In the genomic region with DNA sequence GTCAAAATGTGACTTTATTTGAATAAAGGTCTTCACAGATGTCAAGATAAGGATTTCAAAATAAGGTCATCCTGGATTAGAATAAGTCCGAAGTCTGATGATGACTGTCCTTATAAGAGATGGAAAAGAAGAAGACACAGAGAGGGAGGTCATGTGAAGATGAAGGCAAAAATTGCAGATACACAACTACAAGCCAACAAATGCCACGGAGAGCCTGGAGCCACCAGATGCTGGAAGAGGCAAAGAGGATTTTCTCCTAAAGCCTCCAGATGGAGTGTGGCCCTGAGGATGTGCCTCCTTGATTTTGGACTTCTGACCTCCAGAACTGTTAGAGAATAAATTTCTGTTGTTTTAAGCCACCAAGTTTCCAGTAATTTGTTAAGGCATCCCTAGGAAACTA, we compare ENCODE assay signal across 1 cellular context.
TF ChIP-seq lines count a peak whose summit lies in the region.

No MANE protein-coding gene starts in this region.

TF ChIP-seq in GM23338, 12 proteins besides CTCF, POLR2A, EP300 and RAD21:
- TF ChIP-seq, protein P1, sequence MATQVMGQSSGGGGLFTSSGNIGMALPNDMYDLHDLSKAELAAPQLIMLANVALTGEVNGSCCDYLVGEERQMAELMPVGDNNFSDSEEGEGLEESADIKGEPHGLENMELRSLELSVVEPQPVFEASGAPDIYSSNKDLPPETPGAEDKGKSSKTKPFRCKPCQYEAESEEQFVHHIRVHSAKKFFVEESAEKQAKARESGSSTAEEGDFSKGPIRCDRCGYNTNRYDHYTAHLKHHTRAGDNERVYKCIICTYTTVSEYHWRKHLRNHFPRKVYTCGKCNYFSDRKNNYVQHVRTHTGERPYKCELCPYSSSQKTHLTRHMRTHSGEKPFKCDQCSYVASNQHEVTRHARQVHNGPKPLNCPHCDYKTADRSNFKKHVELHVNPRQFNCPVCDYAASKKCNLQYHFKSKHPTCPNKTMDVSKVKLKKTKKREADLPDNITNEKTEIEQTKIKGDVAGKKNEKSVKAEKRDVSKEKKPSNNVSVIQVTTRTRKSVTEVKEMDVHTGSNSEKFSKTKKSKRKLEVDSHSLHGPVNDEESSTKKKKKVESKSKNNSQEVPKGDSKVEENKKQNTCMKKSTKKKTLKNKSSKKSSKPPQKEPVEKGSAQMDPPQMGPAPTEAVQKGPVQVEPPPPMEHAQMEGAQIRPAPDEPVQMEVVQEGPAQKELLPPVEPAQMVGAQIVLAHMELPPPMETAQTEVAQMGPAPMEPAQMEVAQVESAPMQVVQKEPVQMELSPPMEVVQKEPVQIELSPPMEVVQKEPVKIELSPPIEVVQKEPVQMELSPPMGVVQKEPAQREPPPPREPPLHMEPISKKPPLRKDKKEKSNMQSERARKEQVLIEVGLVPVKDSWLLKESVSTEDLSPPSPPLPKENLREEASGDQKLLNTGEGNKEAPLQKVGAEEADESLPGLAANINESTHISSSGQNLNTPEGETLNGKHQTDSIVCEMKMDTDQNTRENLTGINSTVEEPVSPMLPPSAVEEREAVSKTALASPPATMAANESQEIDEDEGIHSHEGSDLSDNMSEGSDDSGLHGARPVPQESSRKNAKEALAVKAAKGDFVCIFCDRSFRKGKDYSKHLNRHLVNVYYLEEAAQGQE (IDR thresholded peaks at IDR 0.05; ENCODE audit: unreplicated experiment): no peak
- no peak for TF ChIP-seq CREB1 (CRISPR knock-in tag; IDR thresholded peaks at IDR 0.05; ENCODE audit: low read depth)
TF ChIP-seq in GM23338: peak in this region for 0.
